In the genomic region with DNA sequence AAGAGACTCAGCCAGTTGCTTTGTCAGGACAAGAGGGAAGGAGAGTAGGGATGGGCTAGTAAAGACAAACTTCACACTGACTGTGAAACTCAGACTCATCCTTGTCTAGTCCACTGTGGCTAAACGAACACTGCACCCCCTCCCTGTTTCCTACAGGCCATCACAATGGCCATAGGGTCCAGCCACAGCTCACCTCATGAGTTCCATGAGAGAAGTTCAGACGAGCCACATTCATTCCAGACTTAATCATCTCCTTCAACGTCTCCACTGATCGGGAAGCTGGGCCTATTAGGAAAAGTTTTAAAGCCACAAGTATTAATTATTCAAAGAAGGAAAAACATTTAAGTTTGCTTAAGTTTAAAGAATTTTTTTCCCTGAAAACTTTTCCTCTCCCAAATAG, we compare ENCODE assay signal across 34 cellular contexts. TPM values are rescaled to one million over a fixed set of nuclear protein-coding genes. Genes with fewer than 3 reads are reported as not detected.
DNase-seq lines count a peak whose midpoint lies in the region; ATAC-seq, FAIRE-seq and TF ChIP-seq lines count a peak whose summit lies in the region.
"Had no signal": no experiment of that assay in that cellular context is flagged by ENCODE, and none has a peak within 500 bp of the region (broad histone marks: within the 10 kb centered on the region; RNA-seq: fewer than 3 reads in every experiment).

No MANE protein-coding gene starts in this region.

- CTCF ChIA-PET in HepG2 (lab: Yijun Ruan, JAX; ENCODE audit: low intra/inter-chr PET ratio, low total read pairs) (no interaction called here), RWPE1 (lab: Yijun Ruan, JAX) (interaction anchor here (1.7 kb wide), 1 partner anchor 10 kb away, joined by 4 read pairs; no protein-coding TSS in a partner anchor)

- 99% methylated on average over 4 of the region's 4 CpGs for WGBS in HepG2 (ENCODE audit: low lambda C conversion rate)
- 88% methylated on average over 4 of the region's 4 CpGs for WGBS in right lobe of liver (ENCODE audit: insufficient coverage, low coverage, low lambda C conversion rate, missing lambda C conversion rate)

- BruUV-seq in HepG2 (replicated peaks; lab: Mats Ljungman, UMichigan), result no TSS peak

- no peaks in the 10 kb centered on the region for H3K9me3 Mint-ChIP-seq in effector memory CD8-positive, alpha-beta T cell
- H3K9me3 Mint-ChIP-seq: activated CD4-positive, alpha-beta memory T cell treated with anti-CD3 and anti-CD28 coated beads for 36 hours; mesothelial cell of epicardium; stimulated activated naive B cell treated with anti-CD40 and anti-IgM and Interleukin-4, amounts not matched to agents 10 μg/mL and 1 μg/mL and 100 μg/mL, for 72 hours had no signal

- DNase-seq in HepG2 (ENCODE audit: low spot score), result no peak
- DNase-seq in right lobe of liver, result no peak
- no peak for DNase-seq in RWPE1 (ENCODE audit: low spot score)
- DNase-seq in effector memory CD8-positive, alpha-beta T cell, result no peak
- DNase-seq in central memory CD4-positive, alpha-beta T cell, result no peak
- DNase-seq: activated CD4-positive, alpha-beta memory T cell treated with anti-CD3 and anti-CD28 coated beads for 36 hours; activated CD4-positive, alpha-beta T cell treated with anti-CD3 and anti-CD28 coated beads for 1 hour; activated CD8-positive, alpha-beta memory T cell treated with anti-CD3 and anti-CD28 coated beads, Interleukin-2, amount 50 U/mL, for 48 hours; activated effector memory CD4-positive, alpha-beta T cell treated with anti-CD3 and anti-CD28 coated beads, Interleukin-2, amount 50 U/mL, for 16 hours; amniotic stem cell; colonic mucosa; DMS153; effector CD4-positive, alpha-beta T cell; head of caudate nucleus; islet precursor cell; left ventricle myocardium superior; MM.1S; NCI-H1105 treated with DMSO at 0.1 percent for 48 hours; NCI-H187 treated with DMSO at 0.1 percent for 48 hours; NCI-H2171; NCI-H510A treated with DMSO at 0.1 percent for 48 hours; Right ventricle myocardium superior; stimulated activated naive B cell treated with anti-CD40 and anti-IgM and Interleukin-4, amounts not matched to agents 10 μg/mL and 1 μg/mL and 100 μg/mL, for 72 hours; upper lobe of right lung had no signal

- no peak for TF ChIP-seq RAD21 in HepG2 (CRISPR knock-in tag; IDR thresholded peaks at IDR 0.05)

- in situ Hi-C loops in HepG2 (cut with HindIII; ENCODE audit: extremely low pct_ligation_motif_present, low pct_unique_long_range_greater_than_20kb), result no loop called here

- H4K20me1 ChIP-seq in HepG2 (ENCODE audit: insufficient read depth, low read length), result peaks cover 88% of the 10 kb centered on the region

- peaks cover 64% of the 10 kb centered on the region for H3K36me3 Mint-ChIP-seq in effector memory CD8-positive, alpha-beta T cell (ENCODE audit: insufficient read depth)

- no peak for TF ChIP-seq CTCF in HepG2 (CRISPR knock-in tag; IDR thresholded peaks at IDR 0.05)
- no peak for TF ChIP-seq CTCF in right lobe of liver (IDR thresholded peaks at IDR 0.05)
- TF ChIP-seq CTCF in RWPE1 (conservative IDR thresholded peaks at IDR 0.05; ENCODE audit: low read depth), result no peak

- H3K4me2 ChIP-seq in HepG2 (ENCODE audit: low read depth, low read length), result no peak overlapping the region

- POLR2A ChIA-PET in HepG2 (lab: Yijun Ruan, JAX), result interaction anchor here (0.9 kb wide), 1 partner anchor 9 kb away, joined by 4 read pairs; no protein-coding TSS in a partner anchor
- POLR2A ChIA-PET in RWPE1 (lab: Yijun Ruan, JAX; ENCODE audit: low non-redundant PET), result no interaction called here

- H3K4me3 Mint-ChIP-seq in effector memory CD8-positive, alpha-beta T cell, result no peak overlapping the region
- H3K4me3 Mint-ChIP-seq: activated CD4-positive, alpha-beta memory T cell treated with anti-CD3 and anti-CD28 coated beads for 36 hours; mesothelial cell of epicardium; stimulated activated naive B cell treated with anti-CD40 and anti-IgM and Interleukin-4, amounts not matched to agents 10 μg/mL and 1 μg/mL and 100 μg/mL, for 72 hours had no signal

- TF ChIP-seq POLR2A in HepG2 (IDR thresholded peaks at IDR 0.05; ENCODE audit: insufficient read depth in 1 of 2, low read depth in 2 of 2, low read length in 2 of 2) (peak in 1 of 2 experiments; percentile 17; a peak in 1 of 4 replicates), right lobe of liver (IDR thresholded peaks at IDR 0.05) (no peak)

- H3K9me3 ChIP-seq in HepG2 (ENCODE audit: low read length) (no peaks in the 10 kb centered on the region), right lobe of liver (no peaks in the 10 kb centered on the region), skeletal muscle tissue (ENCODE audit: control insufficient read depth in 3 of 3, low read length in 3 of 3) (no peaks in the 10 kb centered on the region)
- H3K9me3 ChIP-seq: breast epithelium, colonic mucosa, suprapubic skin, upper lobe of right lung had no signal

- H2AFZ ChIP-seq in HepG2 (ENCODE audit: low read length), result no peak overlapping the region

- H3K36me3 ChIP-seq in HepG2 (replicated peaks in 1 of 2; ENCODE audit: control insufficient read depth in 1 of 2, insufficient read depth in 2 of 2, low read length in 2 of 2) (peaks cover 34 to 90% of the 10 kb centered on the region in 2 experiments), right lobe of liver (peaks cover 0 to 34% (median 0%) of the 10 kb centered on the region in 4 donors), skeletal muscle tissue (ENCODE audit: control insufficient read depth in 3 of 3, insufficient read depth in 3 of 3, low read length in 3 of 3) (peaks cover 32 to 53% (median 47%) of the 10 kb centered on the region in 3 donors)
- H3K36me3 ChIP-seq: breast epithelium had no signal

- no peaks in the 10 kb centered on the region for H3K27me3 Mint-ChIP-seq in effector memory CD8-positive, alpha-beta T cell
- H3K27me3 Mint-ChIP-seq: activated CD4-positive, alpha-beta memory T cell treated with anti-CD3 and anti-CD28 coated beads for 36 hours; stimulated activated naive B cell treated with anti-CD40 and anti-IgM and Interleukin-4, amounts not matched to agents 10 μg/mL and 1 μg/mL and 100 μg/mL, for 72 hours had no signal

- H3K27me3 ChIP-seq in HepG2 (ENCODE audit: control insufficient read depth in 1 of 2, insufficient read depth in 2 of 2, low read length in 2 of 2), result no peaks in the 10 kb centered on the region
- H3K27me3 ChIP-seq in right lobe of liver, result no peaks in the 10 kb centered on the region
- no peaks in the 10 kb centered on the region for H3K27me3 ChIP-seq in skeletal muscle tissue (ENCODE audit: control insufficient read depth in 3 of 3, insufficient read depth in 3 of 3, low read length in 3 of 3)
- H3K27me3 ChIP-seq: breast epithelium, colonic mucosa, suprapubic skin, upper lobe of right lung had no signal

- peak overlapping the region; percentile 57 to 63 for H3K27ac Mint-ChIP-seq in effector memory CD8-positive, alpha-beta T cell
- H3K27ac Mint-ChIP-seq: activated CD4-positive, alpha-beta memory T cell treated with anti-CD3 and anti-CD28 coated beads for 36 hours; mesothelial cell of epicardium had no signal

- H3K27ac ChIP-seq in HepG2 (ENCODE audit: extremely low read length, insufficient read depth, low read length) (no peak overlapping the region), right lobe of liver (no peak overlapping the region), RWPE1 (peak overlapping the region; percentile 52; the same call in 1 of the 2 replicates), skeletal muscle tissue (ENCODE audit: low read depth, low read length) (peak overlapping the region; percentile 55)
- H3K27ac ChIP-seq: breast epithelium, colonic mucosa, suprapubic skin, upper lobe of right lung had no signal

- intact Hi-C loops in HepG2 (cut with micrococcal nuclease; ENCODE audit: unreplicated experiment) (no loop called here), right lobe of liver (cut with DNase I) (no loop called here)

- H3K4me1 Mint-ChIP-seq in effector memory CD8-positive, alpha-beta T cell (ENCODE audit: low read depth in 2 of 2), result peaks cover 16 to 30% of the 10 kb centered on the region in 2 donors

- H3K4me3 ChIP-seq in HepG2 (replicated peaks in 1 of 3; ENCODE audit: insufficient read depth in 1 of 3, low read depth in 2 of 3, low read length in 3 of 3) (no peak overlapping the region), right lobe of liver (no peak overlapping the region), skeletal muscle tissue (ENCODE audit: low read length in 3 of 3) (no peak overlapping the region)
- H3K4me3 ChIP-seq: breast epithelium, colonic mucosa, skin epidermis, suprapubic skin, upper lobe of right lung had no signal

- H3K9ac ChIP-seq in HepG2 (ENCODE audit: insufficient read depth, low read depth, low read length), result no peak overlapping the region
- H3K9ac ChIP-seq in skeletal muscle tissue (ENCODE audit: low read depth in 1 of 3, low read length in 3 of 3), result no peak overlapping the region

- no peak for FAIRE-seq in HepG2 (lab: Jason Lieb, UNC)
- FAIRE-seq: GM12891, H54 had no signal

- peaks cover 53% of the 10 kb centered on the region for H3K4me1 ChIP-seq in HepG2 (ENCODE audit: insufficient read depth, low read length)
- no peaks in the 10 kb centered on the region for H3K4me1 ChIP-seq in right lobe of liver
- H3K4me1 ChIP-seq in skeletal muscle tissue (ENCODE audit: control insufficient read depth in 3 of 3, insufficient read depth in 3 of 3, low read length in 3 of 3), result peaks cover 40 to 62% (median 58%) of the 10 kb centered on the region in 3 donors

- ATAC-seq in HepG2 (no peak), right lobe of liver (no peak), GM18519 (IDR thresholded peaks at IDR 0.05; ENCODE audit: low FRiP score, unreplicated experiment) (no peak), HG03521 (IDR thresholded peaks at IDR 0.05; ENCODE audit: unreplicated experiment) (no peak)
- no peak for ATAC-seq in effector memory CD8-positive, alpha-beta T cell (replicated peaks)
- ATAC-seq: left ventricle myocardium superior; stimulated activated naive B cell treated with anti-CD40 and anti-IgM and Interleukin-4, amounts not matched to agents 10 μg/mL and 1 μg/mL and 100 μg/mL, for 72 hours; upper lobe of right lung had no signal

- H3K79me2 ChIP-seq in HepG2 (ENCODE audit: insufficient read depth, low read length), result peaks cover 38% of the 10 kb centered on the region

- no peak for TF ChIP-seq EP300 in HepG2 (IDR thresholded peaks at IDR 0.05; ENCODE audit: low read depth in 2 of 2, low read length in 2 of 2)
- no peak for TF ChIP-seq EP300 in HepG2 (CRISPR knock-in tag; IDR thresholded peaks at IDR 0.05; ENCODE audit: borderline replicate concordance)

RNA-seq across cellular contexts. Expression of gene PKM, which starts 13.8 kb away (rescaled TPM):
- total RNA-seq in HepG2 (2016; rRNA removed; fragmentation: Illumina TruSeq; extraction: Trizol) (488 and 574 TPM in 2 replicates), right lobe of liver (100 to 1,000 TPM in 1 of 6 experiments, 10 to 100 TPM in 5; 18.4 to 106 (median 27.2) TPM), skeletal muscle tissue (769 TPM)
- 56.7 and 63.3 TPM in 2 replicates for total RNA-seq in HepG2 (2016; cell fraction: cytosol; rRNA removed; fragmentation: Illumina TruSeq; extraction: Trizol; ENCODE audit: low read depth)
- total RNA-seq in HepG2 (2016; cell fraction: insoluble cytoplasmic fraction; rRNA removed; fragmentation: Illumina TruSeq; extraction: Trizol), result 500 and 538 TPM in 2 replicates
- 102 TPM in 2 replicates for total RNA-seq in HepG2 (2016; cell fraction: membrane; rRNA removed; fragmentation: Illumina TruSeq; extraction: Trizol)
- 265 and 278 TPM in 2 replicates for total RNA-seq in HepG2 (2016; cell fraction: nucleus; rRNA removed; fragmentation: Illumina TruSeq; extraction: Trizol)
- 766 and 780 TPM in 2 replicates for polyA plus RNA-seq in HepG2 (2011; rRNA removed)
- polyA plus RNA-seq in HepG2 (2011; cell fraction: cytosol; rRNA removed), result 619 and 801 TPM in 2 replicates
- polyA plus RNA-seq in HepG2 (2011; cell fraction: nucleus; rRNA removed), result 586 and 619 TPM in 2 replicates
- polyA plus RNA-seq in HepG2 (2012), result 811 and 958 TPM in 2 replicates
- 52.1 and 54.7 TPM in 2 replicates for polyA plus RNA-seq in HepG2 (2016; cell fraction: cytosol; fragmentation: Illumina TruSeq; extraction: Trizol; ENCODE audit: low read depth)
- polyA plus RNA-seq in HepG2 (2016; cell fraction: insoluble cytoplasmic fraction; fragmentation: Illumina TruSeq; extraction: Trizol; ENCODE audit: low read depth), result 373 and 468 TPM in 2 replicates
- polyA plus RNA-seq in HepG2 (2016; cell fraction: membrane; fragmentation: Illumina TruSeq; extraction: Trizol; ENCODE audit: low read depth), result 77.8 and 83.1 TPM in 2 replicates
- polyA plus RNA-seq in HepG2 (2016; cell fraction: nucleus; fragmentation: Illumina TruSeq; extraction: Trizol; ENCODE audit: insufficient read depth, low read depth), result 330 and 335 TPM in 2 replicates
- 1,889 and 3,533 TPM in 2 replicates for polyA minus RNA-seq in HepG2 (2011; rRNA and poly(A)+ RNA removed; ENCODE audit: low replicate concordance)
- polyA minus RNA-seq in HepG2 (2011; cell fraction: cytosol; rRNA and poly(A)+ RNA removed), result 776 TPM in 2 replicates
- 532 and 663 TPM in 2 replicates for polyA minus RNA-seq in HepG2 (2011; cell fraction: nucleus; rRNA and poly(A)+ RNA removed)

RNA-seq across cellular contexts. Expression of gene GRAMD2A, which starts 19.6 kb away (rescaled TPM):
- total RNA-seq in HepG2 (2016; rRNA removed; fragmentation: Illumina TruSeq; extraction: Trizol), result 0.32 TPM in 1 of 2 replicates, not detected in the other
- total RNA-seq in HepG2 (2016; cell fraction: cytosol; rRNA removed; fragmentation: Illumina TruSeq; extraction: Trizol; ENCODE audit: low read depth), result not detected in 2 replicates
- 0.07 and 0.17 TPM in 2 replicates for total RNA-seq in HepG2 (2016; cell fraction: insoluble cytoplasmic fraction; rRNA removed; fragmentation: Illumina TruSeq; extraction: Trizol)
- not detected in 2 replicates for total RNA-seq in HepG2 (2016; cell fraction: membrane; rRNA removed; fragmentation: Illumina TruSeq; extraction: Trizol)
- total RNA-seq in HepG2 (2016; cell fraction: nucleus; rRNA removed; fragmentation: Illumina TruSeq; extraction: Trizol), result not detected in 2 replicates
- 0.04 and 0.13 TPM in 2 replicates for polyA plus RNA-seq in HepG2 (2011; rRNA removed)
- polyA plus RNA-seq in HepG2 (2011; cell fraction: cytosol; rRNA removed), result 0.05 TPM in 2 replicates
- 0.16 TPM in 1 of 2 replicates, not detected in the other for polyA plus RNA-seq in HepG2 (2011; cell fraction: nucleus; rRNA removed)
- 0.09 and 0.36 TPM in 2 replicates for polyA plus RNA-seq in HepG2 (2012)
- not detected in 2 replicates for polyA plus RNA-seq in HepG2 (2016; cell fraction: cytosol; fragmentation: Illumina TruSeq; extraction: Trizol; ENCODE audit: low read depth)
- polyA plus RNA-seq in HepG2 (2016; cell fraction: insoluble cytoplasmic fraction; fragmentation: Illumina TruSeq; extraction: Trizol; ENCODE audit: low read depth), result not detected in 2 replicates
- not detected in 2 replicates for polyA plus RNA-seq in HepG2 (2016; cell fraction: membrane; fragmentation: Illumina TruSeq; extraction: Trizol; ENCODE audit: low read depth)
- polyA plus RNA-seq in HepG2 (2016; cell fraction: nucleus; fragmentation: Illumina TruSeq; extraction: Trizol; ENCODE audit: insufficient read depth, low read depth), result not detected in 2 replicates
- polyA minus RNA-seq in HepG2 (2011; rRNA and poly(A)+ RNA removed; ENCODE audit: low replicate concordance), result 0.86 and 2.8 TPM in 2 replicates
- not detected in 2 replicates for polyA minus RNA-seq in HepG2 (2011; cell fraction: cytosol; rRNA and poly(A)+ RNA removed)
- not detected in 2 replicates for polyA minus RNA-seq in HepG2 (2011; cell fraction: nucleus; rRNA and poly(A)+ RNA removed)
- total RNA-seq in right lobe of liver, result not detected
- 2.1 TPM for total RNA-seq in skeletal muscle tissue
- total RNA-seq: activated CD4-positive, alpha-beta memory T cell treated with anti-CD3 and anti-CD28 coated beads for 36 hours; left ventricle myocardium superior; Right ventricle myocardium superior; T-helper 2 cell treated with Interferon-gamma antibody and Interleukin-4, amounts not matched to agents 100 ng/mL and 5 ng/mL, for 36 hours had no signal

RNA-seq across cellular contexts. Expression of gene PARP6, which starts 55.1 kb away (rescaled TPM):
- total RNA-seq in HepG2 (2016; rRNA removed; fragmentation: Illumina TruSeq; extraction: Trizol) (0.22 TPM in 1 of 2 replicates, not detected in the other), right lobe of liver (10 to 100 TPM in 4 of 6 experiments, 1 to 10 TPM in 2; 7.9 to 23.0 (median 13.1) TPM), skeletal muscle tissue (13.0 TPM)
- total RNA-seq in HepG2 (2016; cell fraction: cytosol; rRNA removed; fragmentation: Illumina TruSeq; extraction: Trizol; ENCODE audit: low read depth), result not detected in 2 replicates
- total RNA-seq in HepG2 (2016; cell fraction: insoluble cytoplasmic fraction; rRNA removed; fragmentation: Illumina TruSeq; extraction: Trizol), result not detected in 2 replicates
- total RNA-seq in HepG2 (2016; cell fraction: membrane; rRNA removed; fragmentation: Illumina TruSeq; extraction: Trizol), result not detected in 2 replicates
- not detected in 2 replicates for total RNA-seq in HepG2 (2016; cell fraction: nucleus; rRNA removed; fragmentation: Illumina TruSeq; extraction: Trizol)
- polyA plus RNA-seq in HepG2 (2011; rRNA removed), result 0.87 and 1.3 TPM in 2 replicates
- 0.07 and 0.36 TPM in 2 replicates for polyA plus RNA-seq in HepG2 (2011; cell fraction: cytosol; rRNA removed)
- 4.2 and 4.3 TPM in 2 replicates for polyA plus RNA-seq in HepG2 (2011; cell fraction: nucleus; rRNA removed)
- polyA plus RNA-seq in HepG2 (2012), result 1.0 and 1.3 TPM in 2 replicates
- not detected in 2 replicates for polyA plus RNA-seq in HepG2 (2016; cell fraction: cytosol; fragmentation: Illumina TruSeq; extraction: Trizol; ENCODE audit: low read depth)
- polyA plus RNA-seq in HepG2 (2016; cell fraction: insoluble cytoplasmic fraction; fragmentation: Illumina TruSeq; extraction: Trizol; ENCODE audit: low read depth), result not detected in 2 replicates
- 0.77 TPM in 1 of 2 replicates, not detected in the other for polyA plus RNA-seq in HepG2 (2016; cell fraction: membrane; fragmentation: Illumina TruSeq; extraction: Trizol; ENCODE audit: low read depth)
- 2.2 and 2.5 TPM in 2 replicates for polyA plus RNA-seq in HepG2 (2016; cell fraction: nucleus; fragmentation: Illumina TruSeq; extraction: Trizol; ENCODE audit: insufficient read depth, low read depth)
- 0.78 and 129 TPM in 2 replicates for polyA minus RNA-seq in HepG2 (2011; rRNA and poly(A)+ RNA removed; ENCODE audit: low replicate concordance)
- 1.7 and 1.9 TPM in 2 replicates for polyA minus RNA-seq in HepG2 (2011; cell fraction: cytosol; rRNA and poly(A)+ RNA removed)
- 1.9 and 2.3 TPM in 2 replicates for polyA minus RNA-seq in HepG2 (2011; cell fraction: nucleus; rRNA and poly(A)+ RNA removed)

Comparison
In these comparisons a context has a peak if more than half of its experiments do, and no peak if none do; other contexts are left out.
1. RNA of gene PARP6, which starts 55.1 kb away (total RNA-seq): 7.9 to 23.0 TPM in right lobe of liver and 13.0 TPM in skeletal muscle tissue (single experiment); 0.22 TPM in HepG2; every median in the first group is over 4 times any median in the second.
2. H3K27ac ChIP-seq: peak in RWPE1 (single experiment) and skeletal muscle tissue (single experiment); none in HepG2 (single experiment) and right lobe of liver (0 of 3).